3 cellular contexts compared by ENCODE assay signal in genomic region chr17:30537667-30538066, GRCh38.
DNase-seq lines count a peak whose midpoint lies in the region; ATAC-seq, FAIRE-seq and TF ChIP-seq lines count a peak whose summit lies in the region.
"Not testable (repeated sequence)": the region's sequence is repeated elsewhere in the genome, so short reads cannot be mapped to it uniquely, and the experiment has no call there.

No MANE protein-coding gene starts in this region.

- H3K4me2 ChIP-seq in K562 (ENCODE audit: insufficient read depth, low read length); neural progenitor cell: not testable (repeated sequence)

- DNase-seq in K562 (ENCODE audit: extremely low read depth in 1 of 4, low spot score in 3 of 4); neural progenitor cell (ENCODE audit: low spot score): not testable (repeated sequence)

- not testable (repeated sequence) for ATAC-seq in K562

- not testable (repeated sequence) for H2AFZ ChIP-seq in K562 (ENCODE audit: low read depth, low read length); neural progenitor cell (replicated peaks)

- H3K9me3 Mint-ChIP-seq in neural progenitor cell, result not testable (repeated sequence)

- H3K4me1 ChIP-seq in HEK293 (ENCODE audit: control insufficient read depth, insufficient read depth, low read length), result peaks cover 12% of the 10 kb centered on the region
- H3K4me1 ChIP-seq in K562 (replicated peaks in 1 of 2; ENCODE audit: control insufficient read depth in 2 of 2, insufficient read depth in 2 of 2, low read length in 2 of 2); neural progenitor cell: not testable (repeated sequence)

- not testable (repeated sequence) for H4K20me1 ChIP-seq in K562 (replicated peaks; ENCODE audit: control insufficient read depth, insufficient read depth, low read length); neural progenitor cell (ENCODE audit: low read depth)

- not testable (repeated sequence) for H3K36me3 Mint-ChIP-seq in neural progenitor cell

- not testable (repeated sequence) for H3K27ac ChIP-seq in HEK293 (ENCODE audit: extremely low read depth, low read depth, low read length); K562 (ENCODE audit: extremely low read depth, low read depth, low read length); neural progenitor cell

- H3K36me3 ChIP-seq in HEK293 (ENCODE audit: control insufficient read depth in 2 of 2, insufficient read depth in 1 of 2, low read length in 2 of 2); K562 (ENCODE audit: control insufficient read depth, insufficient read depth, low read length); neural progenitor cell: not testable (repeated sequence)

- TF ChIP-seq RAD21 in K562 (CRISPR knock-in tag; conservative IDR thresholded peaks at IDR 0.05 in 1 of 2, IDR thresholded peaks at IDR 0.05 in 1 of 2), result not testable (repeated sequence)

- not testable (repeated sequence) for H3K9me1 ChIP-seq in K562 (ENCODE audit: control insufficient read depth, insufficient read depth, low read length)

- not testable (repeated sequence) for H3K9me3 ChIP-seq in HEK293 (ENCODE audit: control insufficient read depth, insufficient read depth, low read depth, low read length); K562 (replicated peaks; ENCODE audit: control insufficient read depth, insufficient read depth, low read depth, low read length); neural progenitor cell (ENCODE audit: low read depth)

- WGBS in K562 (ENCODE audit: insufficient coverage, low coverage, missing lambda C conversion rate), result 0% methylated on average over 1 of the region's 1 CpG

- not testable (repeated sequence) for H3K4me1 Mint-ChIP-seq in neural progenitor cell

- H3K27ac Mint-ChIP-seq in neural progenitor cell, result not testable (repeated sequence)

- POLR2A ChIA-PET in HEK293 (lab: Yijun Ruan, JAX); K562 (lab: Yijun Ruan, JAX): not testable (repeated sequence)

- H3K9ac ChIP-seq in K562 (ENCODE audit: insufficient read depth in 1 of 2, low read depth in 2 of 2, low read length in 2 of 2); neural progenitor cell: not testable (repeated sequence)

- not testable (repeated sequence) for TF ChIP-seq CTCF in HEK293 (tag by site-specific recombination; IDR thresholded peaks at IDR 0.05); K562 (IDR thresholded peaks at IDR 0.05 in 2 of 3, conservative IDR thresholded peaks at IDR 0.05 in 1 of 3; ENCODE audit: insufficient read depth in 2 of 3, low read depth in 1 of 3, low read length in 3 of 3); neural progenitor cell (IDR thresholded peaks at IDR 0.05)

- CTCF ChIA-PET in HEK293 (lab: Yijun Ruan, JAX); K562 (lab: Yijun Ruan, JAX; ENCODE audit: low intra/inter-chr PET ratio): not testable (repeated sequence)

- H3K27me3 ChIP-seq in K562 (ENCODE audit: control insufficient read depth in 2 of 2, insufficient read depth in 2 of 2, low read length in 2 of 2), result peaks cover 8 to 16% of the 10 kb centered on the region in 2 experiments
- H3K27me3 ChIP-seq in neural progenitor cell, result not testable (repeated sequence)

- not testable (repeated sequence) for H3K79me2 ChIP-seq in K562 (ENCODE audit: control insufficient read depth, insufficient read depth, low read length); neural progenitor cell (ENCODE audit: low read depth)

- TF ChIP-seq EP300 in K562 (IDR thresholded peaks at IDR 0.05; ENCODE audit: low read length), result not testable (repeated sequence)

- not testable (repeated sequence) for H3F3A ChIP-seq in neural progenitor cell (ENCODE audit: low read depth)

- intact Hi-C loops in K562 (cut with micrococcal nuclease), result not testable (repeated sequence)

- not testable (repeated sequence) for TF ChIP-seq POLR2A in K562 (conservative IDR thresholded peaks at IDR 0.05)

- in situ Hi-C loops in K562 (cut with MboI), result not testable (repeated sequence)

- BruUV-seq in K562 (replicated peaks; lab: Mats Ljungman, UMichigan), result not testable (repeated sequence)

- H3K27me3 Mint-ChIP-seq in neural progenitor cell (ENCODE audit: insufficient read depth, low read depth), result not testable (repeated sequence)

- peak overlapping the region; percentile 5 for H3K4me3 Mint-ChIP-seq in neural progenitor cell

- FAIRE-seq in K562 (lab: Jason Lieb, UNC), result not testable (repeated sequence)

- H3K4me3 ChIP-seq in HEK293 (ENCODE audit: low read depth, low read length); K562; neural progenitor cell: not testable (repeated sequence)

TF ChIP-seq in HEK293, 187 proteins besides CTCF, POLR2A, EP300 and RAD21:
- TF ChIP-seq ZNF580 (tag by site-specific recombination; IDR thresholded peaks at IDR 0.05) (0 out of 2 replicates have a peak, but pooled peaks have one; percentile 21), ZNF146 (tag by site-specific recombination; IDR thresholded peaks at IDR 0.05) (peak; percentile 91)

TF ChIP-seq in K562, 482 proteins besides CTCF, POLR2A, EP300 and RAD21:
- TF ChIP-seq ZNF146 (CRISPR knock-in tag; IDR thresholded peaks at IDR 0.05; ENCODE audit: unreplicated experiment), result peak; percentile 76
